32 cellular contexts compared by ENCODE assay signal in the genomic region with DNA sequence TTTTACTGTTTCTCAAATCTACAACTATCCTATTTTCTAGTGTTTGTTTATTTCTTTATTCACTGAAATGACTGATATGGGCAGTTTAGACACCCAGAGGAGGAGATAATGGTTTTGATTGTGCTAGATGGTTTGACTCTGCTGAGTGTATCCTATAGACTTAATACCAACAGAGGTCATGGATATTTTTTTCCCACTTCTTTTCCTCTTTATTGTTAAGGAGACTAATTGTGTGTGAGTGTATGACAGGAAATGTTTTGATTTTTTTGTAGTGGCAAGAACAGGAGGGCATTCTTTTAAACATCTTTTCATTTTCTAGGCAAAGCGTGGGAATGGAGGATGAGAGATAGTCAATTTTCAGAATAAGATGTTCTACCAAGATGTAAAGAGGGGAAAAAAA.
"Had no signal": no experiment of that assay in that cellular context is flagged by ENCODE, and none has a peak within 500 bp of the region (broad histone marks: within the 10 kb centered on the region; RNA-seq: fewer than 3 reads in every experiment).

No MANE protein-coding gene starts in this region.

- H3K27ac Mint-ChIP-seq: activated B cell treated with CpG ODN at 0.5 μM for 24 hours; activated CD8-positive, alpha-beta T cell treated with anti-CD3 and anti-CD28 coated beads for 36 hours; activated naive CD8-positive, alpha-beta T cell; activated T-helper 17 cell treated with anti-CD3 and anti-CD28 coated beads, Interleukin-2, amount 50 U/mL, for 72 hours; T-helper 17 cell; T-helper 2 cell treated with Interferon-gamma antibody and Interleukin-4, amounts not matched to agents 5 μg/mL and 100 μg/mL, for 36 hours had no signal

- H3K4me3 ChIP-seq: body of pancreas, esophagus muscularis mucosa, gastroesophageal sphincter, heart right ventricle had no signal

- FAIRE-seq: colon, endometrium had no signal

- H3K4me3 Mint-ChIP-seq: activated B cell treated with CpG ODN at 0.5 μM for 24 hours; activated CD8-positive, alpha-beta T cell treated with anti-CD3 and anti-CD28 coated beads for 36 hours; activated naive CD8-positive, alpha-beta T cell; activated T-cell treated with anti-CD3 and anti-CD28 coated beads, Interleukin-2, amount 50 U/mL, for 4 hours; activated T-helper 17 cell treated with anti-CD3 and anti-CD28 coated beads, Interleukin-2, amount 50 U/mL, for 72 hours; T-helper 17 cell; T-helper 2 cell treated with Interferon-gamma antibody and Interleukin-4, amounts not matched to agents 5 μg/mL and 100 μg/mL, for 36 hours had no signal

- H3K36me3 ChIP-seq: esophagus muscularis mucosa, gastroesophageal sphincter, heart right ventricle, WERI-Rb-1 had no signal

- H3K9me3 ChIP-seq: body of pancreas, esophagus muscularis mucosa, gastroesophageal sphincter, heart right ventricle had no signal

- ATAC-seq: activated CD4-positive, CD25-positive, alpha-beta regulatory T cell treated with anti-CD3 and anti-CD28 coated beads, Interleukin-2, amount 50 U/mL, for 24 hours; activated CD8-positive, alpha-beta T cell treated with anti-CD3 and anti-CD28 coated beads for 36 hours; activated T-cell treated with anti-CD3 and anti-CD28 coated beads, Interleukin-2, amount 50 U/mL, for 4 hours; activated T-helper 17 cell treated with anti-CD3 and anti-CD28 coated beads, Interleukin-2, amount 50 U/mL, for 72 hours; body of pancreas; foreskin keratinocyte; gastroesophageal sphincter; heart right ventricle; T-helper 17 cell had no signal

- H3K27me3 ChIP-seq: body of pancreas, esophagus muscularis mucosa, foreskin keratinocyte, gastroesophageal sphincter, heart right ventricle had no signal

- H3K27ac ChIP-seq: body of pancreas, esophagus muscularis mucosa, foreskin keratinocyte, gastroesophageal sphincter, heart right ventricle, WERI-Rb-1 had no signal

- H3K27me3 Mint-ChIP-seq: activated B cell treated with CpG ODN at 0.5 μM for 24 hours; activated CD8-positive, alpha-beta T cell treated with anti-CD3 and anti-CD28 coated beads for 36 hours; activated naive CD8-positive, alpha-beta T cell; activated T-helper 17 cell treated with anti-CD3 and anti-CD28 coated beads, Interleukin-2, amount 50 U/mL, for 72 hours; T-helper 17 cell had no signal

- H3K9me3 Mint-ChIP-seq: activated B cell treated with CpG ODN at 0.5 μM for 24 hours; activated CD8-positive, alpha-beta T cell treated with anti-CD3 and anti-CD28 coated beads for 36 hours; activated T-cell treated with anti-CD3 and anti-CD28 coated beads, Interleukin-2, amount 50 U/mL, for 4 hours; activated T-helper 17 cell treated with anti-CD3 and anti-CD28 coated beads, Interleukin-2, amount 50 U/mL, for 72 hours had no signal

- DNase-seq: activated B cell treated with CpG ODN at 0.5 μM for 24 hours; activated CD4-positive, alpha-beta T cell treated with anti-CD3 and anti-CD28 coated beads for 48 hours; activated CD4-positive, alpha-beta T cell treated with anti-CD3 and anti-CD28 coated beads, Interleukin-2, amount 50 U/mL, for 1 hour; activated CD4-positive, alpha-beta T cell treated with anti-CD3 and anti-CD28 coated beads, Interleukin-2, amount 50 U/mL, for 48 hours; activated CD8-positive, alpha-beta memory T cell treated with anti-CD3 and anti-CD28 coated beads for 24 hours; activated CD8-positive, alpha-beta T cell treated with anti-CD3 and anti-CD28 coated beads for 36 hours; activated effector memory CD4-positive, alpha-beta T cell treated with Interleukin-2 at 50 U/mL for 16 hours; activated gamma-delta T cell treated with Interleukin-2 at 50 U/mL for 16 hours; activated naive CD4-positive, alpha-beta T cell treated with anti-CD3 and anti-CD28 coated beads, Interleukin-2, amount 50 U/mL, for 16 hours; activated naive CD4-positive, alpha-beta T cell treated with Interleukin-2 at 50 U/mL for 16 hours; activated T-cell treated with anti-CD3 and anti-CD28 coated beads, Interleukin-2, amount 50 U/mL, for 4 hours; amygdala; aorta; body of pancreas; caudate nucleus; cortex of kidney; effector CD8-positive, alpha-beta T cell; erythroblast; foreskin keratinocyte; heart right ventricle; T-helper 1 cell; T-helper 17 cell; T1000; WERI-Rb-1 had no signal

- H3K4me1 ChIP-seq: body of pancreas, foreskin keratinocyte, gastroesophageal sphincter, heart right ventricle had no signal
